Comparison of ENCODE assay signal across 20 cellular contexts in genomic region chr9:130896233-130897012, GRCh38. TPM values are rescaled to one million over a fixed set of nuclear protein-coding genes. Genes with fewer than 3 reads are reported as not detected.
DNase-seq lines count a peak whose midpoint lies in the region; ATAC-seq and TF ChIP-seq lines count a peak whose summit lies in the region.
"Had no signal": no experiment of that assay in that cellular context is flagged by ENCODE, and none has a peak within 500 bp of the region (broad histone marks: within the 10 kb centered on the region; RNA-seq: fewer than 3 reads in every experiment).

QRFP (minus strand) TSS chr9:130896812; CDS start chr9:130893838, 2,974 bp downstream.

- H3K9me3 Mint-ChIP-seq in glutamatergic neuron (ENCODE audit: unreplicated experiment), result peaks cover 8% of the 10 kb centered on the region
- H3K9me3 Mint-ChIP-seq: brain, naive B cell had no signal

- no peaks in the 10 kb centered on the region for H4K20me1 ChIP-seq in PC-3 (ENCODE audit: low read length)

- peak; percentile 15 for TF ChIP-seq CTCF in GM10248 (IDR thresholded peaks at IDR 0.05; ENCODE audit: control extremely low read depth, extremely low read depth, low read depth, missing control alignments)
- TF ChIP-seq CTCF in PC-3 (conservative IDR thresholded peaks at IDR 0.05; ENCODE audit: low read depth, low read length), result no peak; the same call in 1 of the 2 replicates
- TF ChIP-seq CTCF in glutamatergic neuron (IDR thresholded peaks at IDR 0.05; ENCODE audit: partially characterized antibody, unreplicated experiment), result no peak

- no peak within 1 kb of the TSS for H3K27ac Mint-ChIP-seq in glutamatergic neuron (ENCODE audit: unreplicated experiment)
- H3K27ac Mint-ChIP-seq: activated naive CD8-positive, alpha-beta T cell had no signal

- no peaks in the 10 kb centered on the region for H3K36me3 ChIP-seq in PC-3 (ENCODE audit: low read depth, low read length)

- H3K27ac ChIP-seq in PC-3 (ENCODE audit: low read length), result no peak within 1 kb of the TSS

- intact Hi-C loops in PC-3 (cut with micrococcal nuclease), result loop anchor here (5.0 kb wide), 1 partner anchor 36 kb away; no protein-coding TSS in a partner anchor

- H3K9me2 ChIP-seq in PC-3 (replicated peaks; ENCODE audit: low read length), result no peaks in the 10 kb centered on the region

- H2AFZ ChIP-seq in PC-3 (ENCODE audit: low read length), result no peak within 1 kb of the TSS

- no peaks in the 10 kb centered on the region for H3K79me2 ChIP-seq in PC-3 (ENCODE audit: low read length)

- H3K9me3 ChIP-seq in PC-3 (ENCODE audit: low read length), result no peaks in the 10 kb centered on the region

- H3K4me2 ChIP-seq in PC-3 (ENCODE audit: low read length), result no peak within 1 kb of the TSS
- H3K4me2 ChIP-seq: smooth muscle cell had no signal

- no peaks in the 10 kb centered on the region for H3K27me3 ChIP-seq in PC-3 (ENCODE audit: low read length)

- peaks cover 11% of the 10 kb centered on the region for H3K4me1 Mint-ChIP-seq in glutamatergic neuron (ENCODE audit: low read depth, unreplicated experiment)

- CTCF ChIA-PET in GM10248 (lab: Yijun Ruan, JAX), result no interaction called here
- CTCF ChIA-PET in PC-3 (lab: Charles Lee), result interaction anchor here (0.6 kb wide), 1 partner anchor 102 kb away, joined by 3 read pairs; no protein-coding TSS in a partner anchor

- H3K4me3 Mint-ChIP-seq in glutamatergic neuron (ENCODE audit: unreplicated experiment), result no peak within 1 kb of the TSS
- H3K4me3 Mint-ChIP-seq: activated naive CD8-positive, alpha-beta T cell; brain; naive B cell had no signal

- no peak within 1 kb of the TSS for H3K4me3 ChIP-seq in PC-3 (ENCODE audit: low read length)
- H3K4me3 ChIP-seq: dorsolateral prefrontal cortex, lung, smooth muscle cell had no signal

- peak; percentile 63 for DNase-seq in COLO668 (lab: John Stamatoyannopoulos, UW; ENCODE audit: unreplicated experiment)
- no peak for DNase-seq in GM10248 (ENCODE audit: extremely low spot score)
- DNase-seq in PC-3, result peak; percentile 7
- DNase-seq in glutamatergic neuron, result peak; percentile 17
- no peak for DNase-seq in activated CD4-positive, alpha-beta T cell treated with anti-CD3 and anti-CD28 coated beads, Interleukin-2, amount 50 U/mL, for 1 hour
- DNase-seq: DMS79; dorsolateral prefrontal cortex; naive B cell; NCI-H2029; stimulated activated CD4-positive, alpha-beta T cell treated with anti-CD3 and anti-CD28 coated beads, Interleukin-4, amount 100 ng/mL, for 4 hours; stimulated activated CD8-positive, alpha-beta memory T cell treated with anti-CD3 and anti-CD28 coated beads, Interleukin-4, amount 100 ng/mL, for 48 hours had no signal

- POLR2A ChIA-PET in GM10248 (lab: Yijun Ruan, JAX) (no interaction called here), PC-3 (lab: Charles Lee; ENCODE audit: unreplicated experiment) (no interaction called here)

- peaks cover 5% of the 10 kb centered on the region for H3K27me3 Mint-ChIP-seq in glutamatergic neuron (ENCODE audit: unreplicated experiment)
- H3K27me3 Mint-ChIP-seq: activated naive CD8-positive, alpha-beta T cell had no signal

- H3K9ac ChIP-seq in PC-3 (ENCODE audit: low read length), result no peak within 1 kb of the TSS

- no peaks in the 10 kb centered on the region for H3F3A ChIP-seq in PC-3 (ENCODE audit: low read length, unreplicated experiment)

- ATAC-seq in PC-3 (no peak), HG02763 (IDR thresholded peaks at IDR 0.05; ENCODE audit: unreplicated experiment) (no peak), HG03095 (IDR thresholded peaks at IDR 0.05; ENCODE audit: unreplicated experiment) (no peak)

- H3K4me1 ChIP-seq in PC-3 (ENCODE audit: insufficient read depth, low read length), result no peaks in the 10 kb centered on the region

- no peaks in the 10 kb centered on the region for H3K36me3 Mint-ChIP-seq in glutamatergic neuron (ENCODE audit: unreplicated experiment)
- H3K36me3 Mint-ChIP-seq: activated naive CD8-positive, alpha-beta T cell; brain; naive B cell had no signal

- no TSS peak for BruUV-seq in PC-3 (replicated peaks; lab: Mats Ljungman, UMichigan)

RNA-seq across cellular contexts. Expression of gene QRFP, which starts in this region (rescaled TPM):
- total RNA-seq in PC-3 (2014; rRNA removed) (not detected in 2 replicates), glutamatergic neuron (ENCODE audit: unreplicated experiment) (not detected)
- total RNA-seq: dorsolateral prefrontal cortex; HT1080; lung; M059J; smooth muscle cell; T-helper 1 cell treated with Interleukin-12 subunit alpha and Interleukin-12 subunit beta and Interleukin-4 antibody, amounts not matched to agents 30 ng/mL and 1 ng/mL, for 36 hours had no signal

Comparison
In these comparisons a context has a peak if more than half of its experiments do, and no peak if none do; other contexts are left out.
1. Peak in DNase-seq in PC-3; RNA of the gene not detected or under 1 TPM.
2. Peak in DNase-seq in glutamatergic neuron; RNA of the gene not detected or under 1 TPM.